Comparison of ENCODE assay signal across 2 cellular contexts in genomic region chr2:61287254-61287653, GRCh38.
TF ChIP-seq lines count a peak whose summit lies in the region.

No MANE protein-coding gene starts in this region.

TF ChIP-seq in K562, 482 proteins besides CTCF, POLR2A, EP300 and RAD21 (continued from another document):
- no peak for TF ChIP-seq ZNF695 (CRISPR knock-in tag; IDR thresholded peaks at IDR 0.05)
- 0 out of 2 replicates have a peak, but pooled peaks have one; percentile 27 for TF ChIP-seq SMAD3 (CRISPR knock-in tag; conservative IDR thresholded peaks at IDR 0.05)
- TF ChIP-seq MCM5 (IDR thresholded peaks at IDR 0.05; ENCODE audit: low read depth), result no peak
- TF ChIP-seq MIER1 (IDR thresholded peaks at IDR 0.05; ENCODE audit: low read depth), result no peak
- no peak for TF ChIP-seq SREBF2 (CRISPR knock-in tag; IDR thresholded peaks at IDR 0.05)
- no peak for TF ChIP-seq ZNF740 (CRISPR knock-in tag; IDR thresholded peaks at IDR 0.05)
- TF ChIP-seq ZNF740 (tag; IDR thresholded peaks at IDR 0.05), result 0 out of 4 replicates have a peak, but pooled peaks of 1 of the 2 experiments have one; percentile 44
- TF ChIP-seq MYBL2 (IDR thresholded peaks at IDR 0.05; ENCODE audit: low read depth), result no peak
- TF ChIP-seq MYBL2 (CRISPR knock-in tag; IDR thresholded peaks at IDR 0.05; ENCODE audit: borderline replicate concordance), result no peak
- TF ChIP-seq MEF2D (tag; conservative IDR thresholded peaks at IDR 0.05; ENCODE audit: low read depth), result no peak
- TF ChIP-seq PCBP1 (IDR thresholded peaks at IDR 0.05; ENCODE audit: low read depth, low read length, poor library complexity, severe bottlenecking), result no peak
TF ChIP-seq in K562: peak in this region for 3.

TF ChIP-seq in liver, 16 proteins besides CTCF, POLR2A, EP300 and RAD21 (continued from another document):
- TF ChIP-seq REST (IDR thresholded peaks at IDR 0.05), result peak; percentile 27
- peak; percentile 59 to 61 for TF ChIP-seq HNF4A (conservative IDR thresholded peaks at IDR 0.05)
